9 cellular contexts compared by ENCODE assay signal in genomic region chr3:5190147-5190791, GRCh38. TPM values are rescaled to one million over a fixed set of nuclear protein-coding genes. Genes with fewer than 3 reads are reported as not detected.
DNase-seq lines count a peak whose midpoint lies in the region; ATAC-seq and TF ChIP-seq lines count a peak whose summit lies in the region.
"Had no signal": no experiment of that assay in that cellular context is flagged by ENCODE, and none has a peak within 500 bp of the region (broad histone marks: within the 10 kb centered on the region; RNA-seq: fewer than 3 reads in every experiment).

No MANE protein-coding gene starts in this region.

- no peak for TF ChIP-seq CTCF in lower lobe of right lung (IDR thresholded peaks at IDR 0.05)

- H3K9me3 ChIP-seq in lower lobe of right lung = no peaks in the 10 kb centered on the region

- ATAC-seq in lower lobe of right lung (no peak), GM18517 (IDR thresholded peaks at IDR 0.05; ENCODE audit: unreplicated experiment) (no peak), GM18498 (IDR thresholded peaks at IDR 0.05; ENCODE audit: unreplicated experiment) (no peak)

- peak; percentile 38 for DNase-seq in stimulated activated CD4-positive, alpha-beta T cell treated with anti-CD3 and anti-CD28 coated beads, Interleukin-4, amount 100 ng/mL, for 24 hours
- DNase-seq in stimulated activated CD4-positive, alpha-beta T cell treated with anti-CD3 and anti-CD28 coated beads, Interleukin-12 subunit alpha, Interleukin-12 subunit beta, amount 100 ng/mL, for 4 hours = no peak
- DNase-seq in activated T-helper 1 cell treated with anti-CD3 and anti-CD28 coated beads, Interleukin-12 subunit alpha, Interleukin-12 subunit beta, Interleukin-2, Interleukin-4 antibody, amounts not matched to agents 30 ng/mL and 10 ng/mL and 1 ng/mL, durations not matched to agents 14 hours and 24 hours and 36 hours (ENCODE audit: low spot score) = no peak
- DNase-seq in lower lobe of right lung = no peak
- DNase-seq in stimulated activated naive CD4-positive, alpha-beta T cell treated with Interleukin-2 at 50 U/mL for 16 hours (lab: John Stamatoyannopoulos, UW) = no peak
- no peak for DNase-seq in NCI-H1092 treated with DMSO at 0.1 percent for 48 hours (lab: John Stamatoyannopoulos, UW)
- DNase-seq: SW 1271 had no signal

- H3K4me1 ChIP-seq in lower lobe of right lung = peaks cover 76% of the 10 kb centered on the region

- H3K27ac ChIP-seq in lower lobe of right lung = peak overlapping the region; percentile 100

- H3K27me3 Mint-ChIP-seq in activated T-helper 1 cell treated with anti-CD3 and anti-CD28 coated beads, Interleukin-12 subunit alpha, Interleukin-12 subunit beta, Interleukin-2, Interleukin-4 antibody, amounts not matched to agents 30 ng/mL and 10 ng/mL and 1 ng/mL, durations not matched to agents 14 hours and 24 hours and 36 hours (ENCODE audit: insufficient read depth) = no peaks in the 10 kb centered on the region

- H3K27ac Mint-ChIP-seq in activated T-helper 1 cell treated with anti-CD3 and anti-CD28 coated beads, Interleukin-12 subunit alpha, Interleukin-12 subunit beta, Interleukin-2, Interleukin-4 antibody, amounts not matched to agents 30 ng/mL and 10 ng/mL and 1 ng/mL, durations not matched to agents 14 hours and 24 hours and 36 hours = peak overlapping the region; percentile 98

- intact Hi-C loops in activated T-helper 1 cell treated with anti-CD3 and anti-CD28 coated beads, Interleukin-12 subunit alpha, Interleukin-12 subunit beta, Interleukin-2, Interleukin-4 antibody, amounts not matched to agents 30 ng/mL and 10 ng/mL and 1 ng/mL, durations not matched to agents 14 hours and 24 hours and 36 hours (cut with micrococcal nuclease) = loop anchor here (5.0 kb wide), 1 partner anchor 183 kb away; no protein-coding TSS in a partner anchor
- intact Hi-C loops in lower lobe of right lung (cut with DNase I) = no loop called here

- peaks cover 63% of the 10 kb centered on the region for H3K4me1 Mint-ChIP-seq in activated T-helper 1 cell treated with anti-CD3 and anti-CD28 coated beads, Interleukin-12 subunit alpha, Interleukin-12 subunit beta, Interleukin-2, Interleukin-4 antibody, amounts not matched to agents 30 ng/mL and 10 ng/mL and 1 ng/mL, durations not matched to agents 14 hours and 24 hours and 36 hours (ENCODE audit: low read depth)

- peaks cover 48% of the 10 kb centered on the region for H3K36me3 Mint-ChIP-seq in activated T-helper 1 cell treated with anti-CD3 and anti-CD28 coated beads, Interleukin-12 subunit alpha, Interleukin-12 subunit beta, Interleukin-2, Interleukin-4 antibody, amounts not matched to agents 30 ng/mL and 10 ng/mL and 1 ng/mL, durations not matched to agents 14 hours and 24 hours and 36 hours (ENCODE audit: low read depth)

- H3K36me3 ChIP-seq in lower lobe of right lung = peaks cover 6% of the 10 kb centered on the region

- peak overlapping the region; percentile 96 for H3K4me3 ChIP-seq in lower lobe of right lung

- peak overlapping the region; percentile 92 for H3K4me3 Mint-ChIP-seq in activated T-helper 1 cell treated with anti-CD3 and anti-CD28 coated beads, Interleukin-12 subunit alpha, Interleukin-12 subunit beta, Interleukin-2, Interleukin-4 antibody, amounts not matched to agents 30 ng/mL and 10 ng/mL and 1 ng/mL, durations not matched to agents 14 hours and 24 hours and 36 hours

- H3K27me3 ChIP-seq in lower lobe of right lung (ENCODE audit: low read depth) = no peaks in the 10 kb centered on the region

- H3K9me3 Mint-ChIP-seq in activated T-helper 1 cell treated with anti-CD3 and anti-CD28 coated beads, Interleukin-12 subunit alpha, Interleukin-12 subunit beta, Interleukin-2, Interleukin-4 antibody, amounts not matched to agents 30 ng/mL and 10 ng/mL and 1 ng/mL, durations not matched to agents 14 hours and 24 hours and 36 hours = no peaks in the 10 kb centered on the region

RNA-seq across cellular contexts. Expression of gene EDEM1, which starts 2.8 kb away (rescaled TPM):
- 169 and 192 TPM in 2 replicates for total RNA-seq in activated T-helper 1 cell treated with anti-CD3 and anti-CD28 coated beads, Interleukin-12 subunit alpha, Interleukin-12 subunit beta, Interleukin-2, Interleukin-4 antibody, amounts not matched to agents 30 ng/mL and 10 ng/mL and 1 ng/mL, durations not matched to agents 14 hours and 24 hours and 36 hours
- total RNA-seq in lower lobe of right lung = 76.5 TPM
